Comparison of ENCODE assay signal across 20 cellular contexts in the genomic region with DNA sequence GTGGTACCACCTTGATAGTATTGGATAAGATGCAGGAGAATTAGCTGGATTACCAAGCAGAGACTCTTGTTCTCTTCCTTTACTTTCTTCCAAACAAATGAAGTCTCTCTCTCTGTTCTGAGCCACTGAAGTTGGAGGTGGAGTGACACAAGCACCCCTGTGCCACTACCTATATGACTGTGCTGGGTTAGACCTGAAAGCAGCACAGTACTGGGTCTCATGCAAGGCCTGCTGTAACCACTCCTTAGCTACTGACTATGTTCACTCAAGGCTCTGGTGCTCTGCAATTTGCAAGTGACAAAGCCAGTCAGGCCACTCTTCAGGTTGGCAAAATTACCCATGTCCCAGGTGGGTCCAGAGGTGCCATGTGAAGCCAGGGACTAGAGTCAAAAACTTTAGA.
DNase-seq lines count a peak whose midpoint lies in the region; ATAC-seq and TF ChIP-seq lines count a peak whose summit lies in the region.
"Had no signal": no experiment of that assay in that cellular context is flagged by ENCODE, and none has a peak within 500 bp of the region (broad histone marks: within the 10 kb centered on the region; RNA-seq: fewer than 3 reads in every experiment).

No MANE protein-coding gene starts in this region.

- TF ChIP-seq CTCF in mesothelial cell of epicardium (IDR thresholded peaks at IDR 0.05; ENCODE audit: unreplicated experiment) (no peak), progenitor cell of endocrine pancreas (IDR thresholded peaks at IDR 0.05; ENCODE audit: unreplicated experiment) (no peak)

- peaks cover 0 to 5% of the 10 kb centered on the region in 2 donors for H3K36me3 Mint-ChIP-seq in activated T-cell treated with anti-CD3 and anti-CD28 coated beads, Interleukin-2, amount 50 U/mL, for 72 hours (ENCODE audit: insufficient read depth in 2 of 2)
- no peaks in the 10 kb centered on the region for H3K36me3 Mint-ChIP-seq in activated T-cell treated with anti-CD3 and anti-CD28 coated beads, Interleukin-2, amount 50 U/mL, for 4 hours (ENCODE audit: insufficient read depth)
- H3K36me3 Mint-ChIP-seq in stimulated activated effector memory CD8-positive, alpha-beta T cell treated with anti-CD3 and anti-CD28 coated beads, Interleukin-12 subunit alpha, Interleukin-12 subunit beta, amount 100 ng/mL, for 72 hours, result no peaks in the 10 kb centered on the region
- H3K36me3 Mint-ChIP-seq in mesothelial cell of epicardium, result no peaks in the 10 kb centered on the region
- H3K36me3 Mint-ChIP-seq in progenitor cell of endocrine pancreas (ENCODE audit: insufficient read depth), result no peaks in the 10 kb centered on the region
- H3K36me3 Mint-ChIP-seq in activated naive CD4-positive, alpha-beta T cell treated with anti-CD3 and anti-CD28 coated beads for 36 hours (ENCODE audit: low read depth), result no peaks in the 10 kb centered on the region
- H3K36me3 Mint-ChIP-seq: CD14-positive monocyte had no signal

- DNase-seq in activated T-cell treated with anti-CD3 and anti-CD28 coated beads, Interleukin-2, amount 50 U/mL, for 72 hours, result no peak
- DNase-seq in activated T-cell treated with anti-CD3 and anti-CD28 coated beads, Interleukin-2, amount 50 U/mL, for 4 hours, result no peak
- DNase-seq in stimulated activated effector memory CD8-positive, alpha-beta T cell treated with anti-CD3 and anti-CD28 coated beads, Interleukin-12 subunit alpha, Interleukin-12 subunit beta, amount 100 ng/mL, for 72 hours (ENCODE audit: low spot score in 2 of 2), result no peak
- DNase-seq in mesothelial cell of epicardium (ENCODE audit: low spot score in 2 of 2, unreplicated experiment in 2 of 2) (no peak), progenitor cell of endocrine pancreas (ENCODE audit: low spot score, unreplicated experiment) (no peak)
- DNase-seq in activated naive CD4-positive, alpha-beta T cell treated with anti-CD3 and anti-CD28 coated beads for 36 hours, result no peak
- DNase-seq: ACHN; AML-193; BE2C; CD4-positive, alpha-beta T cell; CD8-positive, alpha-beta memory T cell; DMS 273 treated with DMSO at 0.1 percent for 48 hours; DMS79; EL; GDM1; H9 had no signal

- H3K9me3 Mint-ChIP-seq in activated T-cell treated with anti-CD3 and anti-CD28 coated beads, Interleukin-2, amount 50 U/mL, for 72 hours, result peaks cover 4 to 6% of the 10 kb centered on the region in 2 donors
- H3K9me3 Mint-ChIP-seq in activated T-cell treated with anti-CD3 and anti-CD28 coated beads, Interleukin-2, amount 50 U/mL, for 4 hours, result peaks cover 7% of the 10 kb centered on the region
- H3K9me3 Mint-ChIP-seq in stimulated activated effector memory CD8-positive, alpha-beta T cell treated with anti-CD3 and anti-CD28 coated beads, Interleukin-12 subunit alpha, Interleukin-12 subunit beta, amount 100 ng/mL, for 72 hours, result peaks cover 6% of the 10 kb centered on the region
- H3K9me3 Mint-ChIP-seq in mesothelial cell of epicardium (peaks cover 15% of the 10 kb centered on the region), progenitor cell of endocrine pancreas (ENCODE audit: low read depth) (no peaks in the 10 kb centered on the region)
- peaks cover 8% of the 10 kb centered on the region for H3K9me3 Mint-ChIP-seq in activated naive CD4-positive, alpha-beta T cell treated with anti-CD3 and anti-CD28 coated beads for 36 hours
- H3K9me3 Mint-ChIP-seq: CD4-positive, alpha-beta T cell; GM23338 had no signal

- intact Hi-C loops in activated naive CD4-positive, alpha-beta T cell treated with anti-CD3 and anti-CD28 coated beads for 36 hours (cut with micrococcal nuclease), result no loop called here

- ATAC-seq in activated T-cell treated with anti-CD3 and anti-CD28 coated beads, Interleukin-2, amount 50 U/mL, for 72 hours (replicated peaks in 1 of 2), result peak; percentile 53 to 64
- no peak for ATAC-seq in activated T-cell treated with anti-CD3 and anti-CD28 coated beads, Interleukin-2, amount 50 U/mL, for 4 hours
- peak; percentile 63 for ATAC-seq in GM19351 (IDR thresholded peaks at IDR 0.05; ENCODE audit: unreplicated experiment)
- peak; percentile 67 for ATAC-seq in stimulated activated effector memory CD8-positive, alpha-beta T cell treated with anti-CD3 and anti-CD28 coated beads, Interleukin-12 subunit alpha, Interleukin-12 subunit beta, amount 100 ng/mL, for 72 hours
- ATAC-seq: GM23338, HCT116 had no signal

- H3K4me3 Mint-ChIP-seq in activated T-cell treated with anti-CD3 and anti-CD28 coated beads, Interleukin-2, amount 50 U/mL, for 72 hours, result no peak overlapping the region
- H3K4me3 Mint-ChIP-seq in activated T-cell treated with anti-CD3 and anti-CD28 coated beads, Interleukin-2, amount 50 U/mL, for 4 hours, result no peak overlapping the region
- no peak overlapping the region for H3K4me3 Mint-ChIP-seq in stimulated activated effector memory CD8-positive, alpha-beta T cell treated with anti-CD3 and anti-CD28 coated beads, Interleukin-12 subunit alpha, Interleukin-12 subunit beta, amount 100 ng/mL, for 72 hours
- H3K4me3 Mint-ChIP-seq in mesothelial cell of epicardium, result no peak overlapping the region
- no peak overlapping the region for H3K4me3 Mint-ChIP-seq in progenitor cell of endocrine pancreas (ENCODE audit: low read depth)
- H3K4me3 Mint-ChIP-seq in activated naive CD4-positive, alpha-beta T cell treated with anti-CD3 and anti-CD28 coated beads for 36 hours, result no peak overlapping the region
- H3K4me3 Mint-ChIP-seq: CD14-positive monocyte; CD4-positive, alpha-beta T cell; CD8-positive, alpha-beta memory T cell; GM23338; H9 had no signal

- H3K27ac Mint-ChIP-seq in activated T-cell treated with anti-CD3 and anti-CD28 coated beads, Interleukin-2, amount 50 U/mL, for 72 hours, result no peak overlapping the region
- no peak overlapping the region for H3K27ac Mint-ChIP-seq in stimulated activated effector memory CD8-positive, alpha-beta T cell treated with anti-CD3 and anti-CD28 coated beads, Interleukin-12 subunit alpha, Interleukin-12 subunit beta, amount 100 ng/mL, for 72 hours
- no peak overlapping the region for H3K27ac Mint-ChIP-seq in mesothelial cell of epicardium
- no peak overlapping the region for H3K27ac Mint-ChIP-seq in progenitor cell of endocrine pancreas
- no peak overlapping the region for H3K27ac Mint-ChIP-seq in activated naive CD4-positive, alpha-beta T cell treated with anti-CD3 and anti-CD28 coated beads for 36 hours
- H3K27ac Mint-ChIP-seq: CD14-positive monocyte; CD4-positive, alpha-beta T cell; CD8-positive, alpha-beta memory T cell; GM23338; H9 had no signal

- no peaks in the 10 kb centered on the region for H3K27me3 Mint-ChIP-seq in activated T-cell treated with anti-CD3 and anti-CD28 coated beads, Interleukin-2, amount 50 U/mL, for 72 hours (ENCODE audit: low read depth)
- H3K27me3 Mint-ChIP-seq in activated T-cell treated with anti-CD3 and anti-CD28 coated beads, Interleukin-2, amount 50 U/mL, for 4 hours (ENCODE audit: low read depth), result no peaks in the 10 kb centered on the region
- no peaks in the 10 kb centered on the region for H3K27me3 Mint-ChIP-seq in mesothelial cell of epicardium (ENCODE audit: low read depth)
- H3K27me3 Mint-ChIP-seq in progenitor cell of endocrine pancreas, result no peaks in the 10 kb centered on the region
- H3K27me3 Mint-ChIP-seq in activated naive CD4-positive, alpha-beta T cell treated with anti-CD3 and anti-CD28 coated beads for 36 hours (ENCODE audit: low read depth), result no peaks in the 10 kb centered on the region
- H3K27me3 Mint-ChIP-seq: CD4-positive, alpha-beta T cell had no signal

- CTCF ChIA-PET in activated naive CD4-positive, alpha-beta T cell treated with anti-CD3 and anti-CD28 coated beads for 36 hours (lab: Charles Lee), result no interaction called here

- no peaks in the 10 kb centered on the region for H3K4me1 Mint-ChIP-seq in activated T-cell treated with anti-CD3 and anti-CD28 coated beads, Interleukin-2, amount 50 U/mL, for 72 hours (ENCODE audit: low read depth)
- H3K4me1 Mint-ChIP-seq in activated T-cell treated with anti-CD3 and anti-CD28 coated beads, Interleukin-2, amount 50 U/mL, for 4 hours (ENCODE audit: low read depth), result no peaks in the 10 kb centered on the region
- no peaks in the 10 kb centered on the region for H3K4me1 Mint-ChIP-seq in stimulated activated effector memory CD8-positive, alpha-beta T cell treated with anti-CD3 and anti-CD28 coated beads, Interleukin-12 subunit alpha, Interleukin-12 subunit beta, amount 100 ng/mL, for 72 hours
- H3K4me1 Mint-ChIP-seq in mesothelial cell of epicardium (peaks cover 2% of the 10 kb centered on the region), progenitor cell of endocrine pancreas (ENCODE audit: low read depth) (no peaks in the 10 kb centered on the region)
- H3K4me1 Mint-ChIP-seq in activated naive CD4-positive, alpha-beta T cell treated with anti-CD3 and anti-CD28 coated beads for 36 hours (ENCODE audit: low read depth), result no peaks in the 10 kb centered on the region
- H3K4me1 Mint-ChIP-seq: CD14-positive monocyte; CD8-positive, alpha-beta memory T cell; GM23338 had no signal

Comparison
In these comparisons a context has a peak if more than half of its experiments do, and no peak if none do; other contexts are left out.
1. ATAC-seq: peak in activated T-cell treated with anti-CD3 and anti-CD28 coated beads, Interleukin-2, amount 50 U/mL, for 72 hours (2 of 2), GM19351 (single experiment) and stimulated activated effector memory CD8-positive, alpha-beta T cell treated with anti-CD3 and anti-CD28 coated beads, Interleukin-12 subunit alpha, Interleukin-12 subunit beta, amount 100 ng/mL, for 72 hours (single experiment); none in activated T-cell treated with anti-CD3 and anti-CD28 coated beads, Interleukin-2, amount 50 U/mL, for 4 hours (0 of 2).